34 cellular contexts compared by ENCODE assay signal in genomic region chr6:16749516-16750485, GRCh38. TPM values are rescaled to one million over a fixed set of nuclear protein-coding genes. Genes with fewer than 3 reads are reported as not detected.
DNase-seq lines count a peak whose midpoint lies in the region; ATAC-seq, FAIRE-seq and TF ChIP-seq lines count a peak whose summit lies in the region.
"Had no signal": no experiment of that assay in that cellular context is flagged by ENCODE, and none has a peak within 500 bp of the region (broad histone marks: within the 10 kb centered on the region; RNA-seq: fewer than 3 reads in every experiment).

No MANE protein-coding gene starts in this region.

- no peak for TF ChIP-seq POLR2A in GM12892 (IDR thresholded peaks at IDR 0.05; ENCODE audit: low read depth, low read length)

- H3K4me3 Mint-ChIP-seq in T-helper 2 cell treated with Interferon-gamma antibody and Interleukin-4, amounts not matched to agents 5 μg/mL and 100 μg/mL, for 36 hours: no peak overlapping the region
- no peak overlapping the region for H3K4me3 Mint-ChIP-seq in type B pancreatic cell
- no peak overlapping the region for H3K4me3 Mint-ChIP-seq in activated CD4-positive, alpha-beta T cell treated with anti-CD3 and anti-CD28 coated beads for 36 hours
- H3K4me3 Mint-ChIP-seq: activated CD4-positive, alpha-beta T cell treated with anti-CD3 and anti-CD28 coated beads, Interleukin-2, amount 10 ng/mL, durations not matched to agents 24 days and 14 days; activated naive CD8-positive, alpha-beta T cell treated with anti-CD3 and anti-CD28 coated beads, Interleukin-2, amount 10 ng/mL, durations not matched to agents 7 days and 5 days had no signal

- POLR2A ChIA-PET in activated CD4-positive, alpha-beta T cell treated with anti-CD3 and anti-CD28 coated beads for 36 hours (lab: Charles Lee): interaction anchor here (1.7 kb wide), 1 partner anchor 8 kb away, joined by 3 read pairs; no protein-coding TSS in a partner anchor

- H3K27me3 Mint-ChIP-seq in T-helper 2 cell treated with Interferon-gamma antibody and Interleukin-4, amounts not matched to agents 5 μg/mL and 100 μg/mL, for 36 hours (ENCODE audit: low read depth): no peaks in the 10 kb centered on the region
- H3K27me3 Mint-ChIP-seq in type B pancreatic cell: no peaks in the 10 kb centered on the region
- no peaks in the 10 kb centered on the region for H3K27me3 Mint-ChIP-seq in activated CD4-positive, alpha-beta T cell treated with anti-CD3 and anti-CD28 coated beads for 36 hours
- H3K27me3 Mint-ChIP-seq: activated CD4-positive, alpha-beta T cell treated with anti-CD3 and anti-CD28 coated beads, Interleukin-2, amount 10 ng/mL, durations not matched to agents 24 days and 14 days; activated naive CD8-positive, alpha-beta T cell treated with anti-CD3 and anti-CD28 coated beads, Interleukin-2, amount 10 ng/mL, durations not matched to agents 7 days and 5 days had no signal

- H3K4me3 ChIP-seq in epithelial cell of esophagus (ENCODE audit: low read length): no peak overlapping the region
- H3K4me3 ChIP-seq: heart left ventricle, Peyer's patch, right lobe of liver, transverse colon had no signal

- DNase-seq in T-helper 2 cell treated with Interferon-gamma antibody and Interleukin-4, amounts not matched to agents 5 μg/mL and 100 μg/mL, for 36 hours (ENCODE audit: low spot score): no peak
- no peak for DNase-seq in T-helper 2 cell
- DNase-seq in epithelial cell of esophagus (ENCODE audit: low read depth): peak; percentile 55
- no peak for DNase-seq in type B pancreatic cell (ENCODE audit: extremely low spot score, unreplicated experiment)
- DNase-seq in activated CD4-positive, alpha-beta T cell treated with anti-CD3 and anti-CD28 coated beads for 36 hours: no peak
- no peak for DNase-seq in KG1 (lab: John Stamatoyannopoulos, UW)
- no peak for DNase-seq in GM12892 (ENCODE audit: insufficient read length)
- DNase-seq: activated CD4-positive, alpha-beta T cell treated with anti-CD3 and anti-CD28 coated beads, Interleukin-2, amount 10 ng/mL, durations not matched to agents 24 days and 14 days; activated effector memory CD4-positive, alpha-beta T cell treated with anti-CD3 and anti-CD28 coated beads, Interleukin-2, amount 50 U/mL, for 16 hours; activated naive CD8-positive, alpha-beta T cell treated with anti-CD3 and anti-CD28 coated beads, Interleukin-2, amount 10 ng/mL, durations not matched to agents 7 days and 5 days; aorta; C1 segment of cervical spinal cord; DND-41; foreskin fibroblast; GOT3; heart left ventricle; kidney; left ventricle myocardium superior; MM.1S; NCI-H1105 treated with DMSO at 0.1 percent for 48 hours; NCI-H187 treated with DMSO at 0.1 percent for 48 hours; NCI-H524; NK-92 treated with Interleukin-12 subunit alpha and Interleukin-12 subunit beta, amount 100 ng/mL, for 24 hours; Peyer's patch; right lobe of liver; SHP77; stimulated activated CD4-positive, alpha-beta T cell treated with anti-CD3 and anti-CD28 coated beads, Interleukin-12 subunit alpha, Interleukin-12 subunit beta, amount 100 ng/mL, for 4 hours; stimulated activated CD4-positive, alpha-beta T cell treated with anti-CD3 and anti-CD28 coated beads, Interleukin-2, amount 100 ng/mL, for 48 hours; transverse colon; WERI-Rb-1 had no signal

- no peak for FAIRE-seq in GM12892 (lab: Jason Lieb, UNC)
- FAIRE-seq: GM18507, GM19239, kidney had no signal

- no peak for ATAC-seq in activated CD4-positive, alpha-beta T cell treated with anti-CD3 and anti-CD28 coated beads for 36 hours
- ATAC-seq: esophagus mucosa, heart left ventricle, left ventricle myocardium superior, right lobe of liver had no signal

- H3K27ac Mint-ChIP-seq in T-helper 2 cell treated with Interferon-gamma antibody and Interleukin-4, amounts not matched to agents 5 μg/mL and 100 μg/mL, for 36 hours: peak overlapping the region; percentile 0
- peak overlapping the region; percentile 12 for H3K27ac Mint-ChIP-seq in type B pancreatic cell
- no peak overlapping the region for H3K27ac Mint-ChIP-seq in activated CD4-positive, alpha-beta T cell treated with anti-CD3 and anti-CD28 coated beads for 36 hours
- H3K27ac Mint-ChIP-seq: activated CD4-positive, alpha-beta T cell treated with anti-CD3 and anti-CD28 coated beads, Interleukin-2, amount 10 ng/mL, durations not matched to agents 24 days and 14 days; activated naive CD8-positive, alpha-beta T cell treated with anti-CD3 and anti-CD28 coated beads, Interleukin-2, amount 10 ng/mL, durations not matched to agents 7 days and 5 days had no signal

- no peaks in the 10 kb centered on the region for H3K9me3 Mint-ChIP-seq in T-helper 2 cell treated with Interferon-gamma antibody and Interleukin-4, amounts not matched to agents 5 μg/mL and 100 μg/mL, for 36 hours
- no peaks in the 10 kb centered on the region for H3K9me3 Mint-ChIP-seq in type B pancreatic cell
- no peaks in the 10 kb centered on the region for H3K9me3 Mint-ChIP-seq in activated CD4-positive, alpha-beta T cell treated with anti-CD3 and anti-CD28 coated beads for 36 hours (ENCODE audit: low read depth)
- H3K9me3 Mint-ChIP-seq: activated CD4-positive, alpha-beta T cell treated with anti-CD3 and anti-CD28 coated beads, Interleukin-2, amount 10 ng/mL, durations not matched to agents 24 days and 14 days; activated naive CD8-positive, alpha-beta T cell treated with anti-CD3 and anti-CD28 coated beads, Interleukin-2, amount 10 ng/mL, durations not matched to agents 7 days and 5 days had no signal

- H3K36me3 Mint-ChIP-seq in T-helper 2 cell treated with Interferon-gamma antibody and Interleukin-4, amounts not matched to agents 5 μg/mL and 100 μg/mL, for 36 hours (ENCODE audit: low read depth): peaks cover 63% of the 10 kb centered on the region
- peaks cover 23% of the 10 kb centered on the region for H3K36me3 Mint-ChIP-seq in type B pancreatic cell
- H3K36me3 Mint-ChIP-seq in activated CD4-positive, alpha-beta T cell treated with anti-CD3 and anti-CD28 coated beads for 36 hours (ENCODE audit: low read depth): peaks cover 30% of the 10 kb centered on the region

- TF ChIP-seq CTCF in epithelial cell of esophagus (IDR thresholded peaks at IDR 0.05; ENCODE audit: insufficient read depth, low read depth, low read length, missing control alignments) (no peak), type B pancreatic cell (conservative IDR thresholded peaks at IDR 0.05) (no peak)

- intact Hi-C loops in activated CD4-positive, alpha-beta T cell treated with anti-CD3 and anti-CD28 coated beads for 36 hours (cut with DNase I, micrococcal nuclease): no loop called here

- H3K4me1 Mint-ChIP-seq in T-helper 2 cell treated with Interferon-gamma antibody and Interleukin-4, amounts not matched to agents 5 μg/mL and 100 μg/mL, for 36 hours (ENCODE audit: low read depth): peaks cover 40% of the 10 kb centered on the region
- H3K4me1 Mint-ChIP-seq in type B pancreatic cell (ENCODE audit: unreplicated experiment): peaks cover 45% of the 10 kb centered on the region
- H3K4me1 Mint-ChIP-seq in activated CD4-positive, alpha-beta T cell treated with anti-CD3 and anti-CD28 coated beads for 36 hours: peaks cover 61% of the 10 kb centered on the region

- CTCF ChIA-PET in activated CD4-positive, alpha-beta T cell treated with anti-CD3 and anti-CD28 coated beads for 36 hours (lab: Charles Lee): interaction anchor here (0.7 to 2.9 kb wide), 6 partner anchors 8 to 593 kb away, joined by 3 to 12 read pairs (median 4); no protein-coding TSS in a partner anchor

TF ChIP-seq in PFSK-1, 5 proteins besides CTCF, POLR2A, EP300 and RAD21:
- TF ChIP-seq FOXP2 (optimal IDR thresholded peaks at IDR 0.05; ENCODE audit: borderline replicate concordance, extremely low read depth, extremely low read length, insufficient read depth) (no peak), TAF1 (IDR thresholded peaks at IDR 0.05; ENCODE audit: borderline replicate concordance, insufficient read depth, low read length) (peak; percentile 84; the same call in 1 of the 2 replicates), POLR2AphosphoS5 (IDR thresholded peaks at IDR 0.05; ENCODE audit: low read depth, low read length) (peak; percentile 65), REST (IDR thresholded peaks at IDR 0.05; ENCODE audit: insufficient read depth in 1 of 2, low read depth in 2 of 2, low read length in 2 of 2) (no peak), SIN3A (IDR thresholded peaks at IDR 0.05; ENCODE audit: borderline replicate concordance, insufficient read depth, low read length) (peak; percentile 57; the same call in 1 of the 2 replicates)
TF ChIP-seq in PFSK-1: peak in this region for 3.

RNA-seq across cellular contexts. Expression of gene ATXN1, which starts 11.5 kb away (rescaled TPM):
- polyA plus RNA-seq in PFSK-1 (2012; ENCODE audit: insufficient read length, low read depth): 50.9 TPM
- total RNA-seq in type B pancreatic cell (ENCODE audit: low replicate concordance): 33.7 and 35.1 TPM in 2 replicates
- 10 to 100 TPM; 19.8 to 22.8 TPM for total RNA-seq in activated CD4-positive, alpha-beta T cell treated with anti-CD3 and anti-CD28 coated beads for 36 hours
- polyA plus RNA-seq in GM12892 (2012; ENCODE audit: missing spikeins): 15.6 TPM
